ENCODE assay signal across 37 cellular contexts in the genomic region with DNA sequence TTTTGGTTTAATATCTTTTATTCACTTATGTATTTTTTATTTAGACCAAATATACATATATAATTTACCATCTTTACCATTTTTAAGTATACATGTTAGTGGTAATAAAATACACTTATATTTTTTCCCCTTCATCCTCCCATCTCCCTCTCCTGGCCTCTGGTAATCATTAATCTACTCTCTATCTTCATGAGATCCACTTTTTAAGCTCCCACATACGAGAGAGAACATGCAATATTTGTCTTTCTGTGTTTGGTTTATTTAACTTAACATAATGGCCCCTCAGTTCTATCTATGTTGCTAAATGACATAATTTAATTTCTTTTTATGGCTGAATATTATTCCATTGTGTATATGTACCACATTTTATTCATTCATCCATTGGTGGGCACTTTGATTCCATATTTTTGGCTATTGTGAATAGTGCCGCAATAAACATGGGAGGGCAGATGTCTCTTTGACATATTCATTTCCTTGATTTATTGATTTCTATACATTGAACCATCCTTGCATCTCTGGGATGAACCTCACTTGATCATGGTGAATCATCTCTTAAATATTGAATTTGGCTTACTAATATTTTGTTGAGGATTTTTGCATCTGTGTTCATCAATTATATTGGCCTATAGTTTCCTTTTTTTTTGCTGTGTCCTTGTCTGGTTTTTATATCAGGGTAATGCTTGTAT. TPM values are rescaled to one million over a fixed set of nuclear protein-coding genes. Genes with fewer than 3 reads are reported as not detected.
"Had no signal": no experiment of that assay in that cellular context is flagged by ENCODE, and none has a peak within 500 bp of the region (broad histone marks: within the 10 kb centered on the region; RNA-seq: fewer than 3 reads in every experiment).

No MANE protein-coding gene starts in this region.

- H3K4me3 Mint-ChIP-seq: activated B cell treated with CpG ODN at 0.5 μM for 24 hours; activated CD4-positive, alpha-beta memory T cell treated with anti-CD3 and anti-CD28 coated beads for 36 hours; activated CD4-positive, alpha-beta T cell treated with anti-CD3 and anti-CD28 coated beads, Interleukin-2, amount 10 ng/mL, durations not matched to agents 24 days and 14 days; activated CD8-positive, alpha-beta T cell treated with anti-CD3 and anti-CD28 coated beads for 36 hours; activated naive CD4-positive, alpha-beta T cell treated with anti-CD3 and anti-CD28 coated beads for 36 hours; activated naive CD8-positive, alpha-beta T cell treated with anti-CD3 and anti-CD28 coated beads for 36 hours; activated T-cell treated with anti-CD3 and anti-CD28 coated beads, Interleukin-2, amount 50 U/mL, for 4 hours; activated T-cell treated with anti-CD3 and anti-CD28 coated beads, Interleukin-2, amount 50 U/mL, for 72 hours; activated T-helper 1 cell treated with anti-CD3 and anti-CD28 coated beads, Interleukin-12 subunit alpha, Interleukin-12 subunit beta, Interleukin-2, Interleukin-4 antibody, amounts not matched to agents 30 ng/mL and 10 ng/mL and 1 ng/mL, durations not matched to agents 14 hours and 24 hours and 36 hours; activated T-helper 17 cell treated with anti-CD3 and anti-CD28 coated beads, Interleukin-2, amount 50 U/mL, for 72 hours; T-helper 1 cell treated with Interleukin-12 subunit alpha and Interleukin-12 subunit beta and Interleukin-4 antibody, amounts not matched to agents 30 μg/mL and 1 μg/mL, for 36 hours; T-helper 2 cell treated with Interferon-gamma antibody and Interleukin-4, amounts not matched to agents 5 μg/mL and 100 μg/mL, for 36 hours had no signal

- H3K27me3 ChIP-seq: adrenal gland, body of pancreas, brain microvascular endothelial cell, breast epithelium had no signal

- H3K9me3 Mint-ChIP-seq: activated CD4-positive, alpha-beta T cell treated with anti-CD3 and anti-CD28 coated beads, Interleukin-2, amount 10 ng/mL, durations not matched to agents 24 days and 14 days; activated CD8-positive, alpha-beta T cell treated with anti-CD3 and anti-CD28 coated beads for 36 hours; activated naive CD4-positive, alpha-beta T cell treated with anti-CD3 and anti-CD28 coated beads, Interleukin-2, amount 50 U/mL, for 72 hours; activated T-cell treated with anti-CD3 and anti-CD28 coated beads, Interleukin-2, amount 50 U/mL, for 4 hours; activated T-cell treated with anti-CD3 and anti-CD28 coated beads, Interleukin-2, amount 50 U/mL, for 72 hours; activated T-helper 17 cell treated with anti-CD3 and anti-CD28 coated beads, Interleukin-2, amount 50 U/mL, for 72 hours; T-helper 2 cell treated with Interferon-gamma antibody and Interleukin-4, amounts not matched to agents 5 μg/mL and 100 μg/mL, for 36 hours had no signal

- H3K36me3 Mint-ChIP-seq: activated CD4-positive, alpha-beta memory T cell treated with anti-CD3 and anti-CD28 coated beads for 36 hours; activated naive CD4-positive, alpha-beta T cell treated with anti-CD3 and anti-CD28 coated beads, Interleukin-2, amount 50 U/mL, for 72 hours; activated naive CD8-positive, alpha-beta T cell treated with anti-CD3 and anti-CD28 coated beads for 36 hours had no signal

- ATAC-seq: activated CD8-positive, alpha-beta T cell treated with anti-CD3 and anti-CD28 coated beads for 36 hours; activated naive CD4-positive, alpha-beta T cell treated with anti-CD3 and anti-CD28 coated beads, Interleukin-2, amount 50 U/mL, for 72 hours; activated T-cell treated with anti-CD3 and anti-CD28 coated beads, Interleukin-2, amount 50 U/mL, for 4 hours; activated T-cell treated with anti-CD3 and anti-CD28 coated beads, Interleukin-2, amount 50 U/mL, for 72 hours; activated T-helper 17 cell treated with anti-CD3 and anti-CD28 coated beads, Interleukin-2, amount 50 U/mL, for 72 hours; body of pancreas had no signal

- H3K27ac Mint-ChIP-seq: activated B cell treated with CpG ODN at 0.5 μM for 24 hours; activated CD4-positive, alpha-beta memory T cell treated with anti-CD3 and anti-CD28 coated beads for 36 hours; activated CD4-positive, alpha-beta T cell treated with anti-CD3 and anti-CD28 coated beads, Interleukin-2, amount 10 ng/mL, durations not matched to agents 24 days and 14 days; activated CD8-positive, alpha-beta T cell treated with anti-CD3 and anti-CD28 coated beads for 36 hours; activated naive CD4-positive, alpha-beta T cell treated with anti-CD3 and anti-CD28 coated beads for 36 hours; activated naive CD4-positive, alpha-beta T cell treated with anti-CD3 and anti-CD28 coated beads, Interleukin-2, amount 50 U/mL, for 72 hours; activated naive CD8-positive, alpha-beta T cell treated with anti-CD3 and anti-CD28 coated beads for 36 hours; activated T-cell treated with anti-CD3 and anti-CD28 coated beads, Interleukin-2, amount 50 U/mL, for 72 hours; activated T-helper 1 cell treated with anti-CD3 and anti-CD28 coated beads, Interleukin-12 subunit alpha, Interleukin-12 subunit beta, Interleukin-2, Interleukin-4 antibody, amounts not matched to agents 30 ng/mL and 10 ng/mL and 1 ng/mL, durations not matched to agents 14 hours and 24 hours and 36 hours; activated T-helper 17 cell treated with anti-CD3 and anti-CD28 coated beads, Interleukin-2, amount 50 U/mL, for 72 hours; T-helper 1 cell treated with Interleukin-12 subunit alpha and Interleukin-12 subunit beta and Interleukin-4 antibody, amounts not matched to agents 30 μg/mL and 1 μg/mL, for 36 hours; T-helper 2 cell treated with Interferon-gamma antibody and Interleukin-4, amounts not matched to agents 5 μg/mL and 100 μg/mL, for 36 hours had no signal

- DNase-seq: activated B cell treated with CpG ODN at 0.5 μM for 24 hours; activated CD4-positive, alpha-beta memory T cell treated with anti-CD3 and anti-CD28 coated beads for 36 hours; activated CD4-positive, alpha-beta T cell treated with anti-CD3 and anti-CD28 coated beads for 4 hours; activated CD4-positive, alpha-beta T cell treated with anti-CD3 and anti-CD28 coated beads, Interleukin-2, amount 10 ng/mL, durations not matched to agents 24 days and 14 days; activated CD4-positive, alpha-beta T cell treated with anti-CD3 and anti-CD28 coated beads, Interleukin-2, amount 50 U/mL, for 1 hour; activated CD4-positive, alpha-beta T cell treated with anti-CD3 and anti-CD28 coated beads, Interleukin-2, amount 50 U/mL, for 4 hours; activated CD4-positive, CD25-positive, alpha-beta regulatory T cell treated with anti-CD3 and anti-CD28 coated beads, Interleukin-2, amount 50 U/mL, for 72 hours; activated CD8-positive, alpha-beta memory T cell treated with anti-CD3 and anti-CD28 coated beads, Interleukin-2, amount 50 U/mL, for 4 hours; activated CD8-positive, alpha-beta T cell treated with anti-CD3 and anti-CD28 coated beads for 36 hours; activated effector memory CD4-positive, alpha-beta T cell treated with anti-CD3 and anti-CD28 coated beads, Interleukin-2, amount 50 U/mL, for 16 hours; activated gamma-delta T cell treated with Interleukin-2 at 50 U/mL for 16 hours; activated naive CD4-positive, alpha-beta T cell; activated naive CD4-positive, alpha-beta T cell treated with anti-CD3 and anti-CD28 coated beads for 36 hours; activated naive CD4-positive, alpha-beta T cell treated with anti-CD3 and anti-CD28 coated beads, Interleukin-2, amount 50 U/mL, for 16 hours; activated naive CD8-positive, alpha-beta T cell treated with anti-CD3 and anti-CD28 coated beads for 36 hours; activated T-cell treated with anti-CD3 and anti-CD28 coated beads for 4 hours; activated T-cell treated with anti-CD3 and anti-CD28 coated beads, Interleukin-2, amount 50 U/mL, for 1 hour; activated T-cell treated with anti-CD3 and anti-CD28 coated beads, Interleukin-2, amount 50 U/mL, for 4 hours; activated T-cell treated with anti-CD3 and anti-CD28 coated beads, Interleukin-2, amount 50 U/mL, for 72 hours; adrenal gland; amniotic stem cell; aorta; body of pancreas; brain microvascular endothelial cell; central memory CD4-positive, alpha-beta T cell; T-helper 2 cell; T-helper 9 cell had no signal

- H3K27ac ChIP-seq: adrenal gland, body of pancreas, brain microvascular endothelial cell, breast epithelium, VCaP had no signal

- FAIRE-seq: astrocyte, TTC549 had no signal

- H3K27me3 Mint-ChIP-seq: activated CD8-positive, alpha-beta T cell treated with anti-CD3 and anti-CD28 coated beads for 36 hours; activated naive CD8-positive, alpha-beta T cell treated with anti-CD3 and anti-CD28 coated beads for 36 hours; activated T-helper 17 cell treated with anti-CD3 and anti-CD28 coated beads, Interleukin-2, amount 50 U/mL, for 72 hours had no signal

- H3K36me3 ChIP-seq: adrenal gland, brain microvascular endothelial cell, breast epithelium had no signal

- H3K4me3 ChIP-seq: adrenal gland, body of pancreas, breast epithelium had no signal

- H3K4me1 ChIP-seq: adrenal gland, body of pancreas, breast epithelium had no signal

- H3K9me3 ChIP-seq: adrenal gland, body of pancreas, breast epithelium had no signal

RNA-seq across cellular contexts. Expression of gene MEP1B, which starts 41.5 kb away (rescaled TPM):
- total RNA-seq: activated CD4-positive, alpha-beta T cell treated with anti-CD3 and anti-CD28 coated beads, Interleukin-2, amount 10 ng/mL, durations not matched to agents 24 days and 14 days; activated CD8-positive, alpha-beta memory T cell treated with anti-CD3 and anti-CD28 coated beads for 36 hours; activated CD8-positive, alpha-beta T cell treated with anti-CD3 and anti-CD28 coated beads for 36 hours; activated naive CD4-positive, alpha-beta T cell treated with anti-CD3 and anti-CD28 coated beads for 36 hours; activated T-cell treated with anti-CD3 and anti-CD28 coated beads, Interleukin-2, amount 50 U/mL, for 4 hours; activated T-cell treated with anti-CD3 and anti-CD28 coated beads, Interleukin-2, amount 50 U/mL, for 72 hours; activated T-helper 1 cell treated with anti-CD3 and anti-CD28 coated beads, Interleukin-12 subunit alpha, Interleukin-12 subunit beta, Interleukin-2, Interleukin-4 antibody, amounts not matched to agents 30 ng/mL and 10 ng/mL and 1 ng/mL, durations not matched to agents 14 hours and 24 hours and 36 hours; adrenal gland; aorta; astrocyte; body of pancreas had no signal
- polyA plus RNA-seq: adrenal gland had no signal
